Comparison of ENCODE assay signal across 1 cellular context in the genomic region with DNA sequence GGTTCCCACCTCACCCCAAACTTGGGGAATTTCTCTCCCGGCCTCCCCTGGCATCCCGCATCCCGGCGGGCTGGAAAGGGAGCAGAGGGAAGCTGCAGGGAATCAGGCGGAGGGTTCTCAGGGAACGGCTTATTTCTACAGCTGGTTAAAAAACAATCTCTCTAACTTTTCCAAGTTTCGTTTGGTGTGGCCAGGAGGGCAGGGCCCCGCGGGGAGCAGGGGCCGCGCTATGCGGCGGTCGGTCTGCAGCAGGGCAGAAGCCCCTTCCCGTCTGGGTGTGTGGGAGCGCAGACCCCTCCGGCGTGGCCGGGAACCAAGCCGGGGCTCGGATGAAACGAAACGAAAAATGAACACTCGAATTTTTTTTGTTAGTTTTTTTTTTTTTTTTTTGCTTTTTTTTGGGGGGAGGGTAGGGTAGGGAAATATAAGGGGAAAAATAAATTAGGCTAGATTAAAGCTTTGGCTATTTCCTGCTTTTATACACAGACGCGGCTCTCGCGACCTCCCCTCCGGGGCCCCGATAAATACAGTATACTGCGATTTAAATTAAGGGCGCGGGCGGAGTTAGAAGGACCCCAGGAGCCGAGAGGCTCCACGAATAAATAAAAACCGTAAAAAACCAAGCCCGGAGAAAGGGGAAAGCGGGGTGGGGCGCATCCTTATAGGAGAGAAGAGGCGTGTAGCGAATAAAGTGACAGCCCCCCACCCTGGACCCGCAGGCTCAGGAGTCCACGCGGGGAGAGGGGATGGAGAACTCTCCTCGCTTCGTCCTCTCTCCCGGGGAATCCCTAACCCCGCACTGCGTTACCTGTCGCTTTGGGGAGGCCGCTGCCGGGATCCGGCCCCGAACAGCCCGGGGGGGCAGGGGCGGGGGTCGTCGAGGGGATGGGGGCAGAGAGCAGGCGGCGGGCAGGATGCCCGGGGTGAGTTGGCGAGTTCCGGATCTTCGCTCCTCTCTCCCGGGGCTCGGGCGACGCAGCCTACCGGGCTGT.
A peak's percentile ranks its signal among the peaks of the same experiment; 100 is the strongest.
TF ChIP-seq lines count a peak whose summit lies in the region.

No MANE protein-coding gene starts in this region.

TF ChIP-seq in HepG2, 621 proteins besides CTCF, POLR2A, EP300 and RAD21:
- TF ChIP-seq ASH2L (IDR thresholded peaks at IDR 0.05; ENCODE audit: insufficient read length, low read depth, low read length) (no peak), ZNF101 (CRISPR knock-in tag; IDR thresholded peaks at IDR 0.05; ENCODE audit: borderline replicate concordance, low read depth) (no peak), NKX3-1 (CRISPR knock-in tag; IDR thresholded peaks at IDR 0.05) (no peak), EZH2 (conservative IDR thresholded peaks at IDR 0.05; ENCODE audit: low read depth, low read length) (peak; percentile 59), ZNF33B (CRISPR knock-in tag; IDR thresholded peaks at IDR 0.05) (no peak), CBX2 (IDR thresholded peaks at IDR 0.05; ENCODE audit: low read depth, low read length) (peak; percentile 72; the same call in 1 of the 2 replicates), CBX2 (CRISPR knock-in tag; IDR thresholded peaks at IDR 0.05; ENCODE audit: low read depth) (no peak)
